In the genomic region with DNA sequence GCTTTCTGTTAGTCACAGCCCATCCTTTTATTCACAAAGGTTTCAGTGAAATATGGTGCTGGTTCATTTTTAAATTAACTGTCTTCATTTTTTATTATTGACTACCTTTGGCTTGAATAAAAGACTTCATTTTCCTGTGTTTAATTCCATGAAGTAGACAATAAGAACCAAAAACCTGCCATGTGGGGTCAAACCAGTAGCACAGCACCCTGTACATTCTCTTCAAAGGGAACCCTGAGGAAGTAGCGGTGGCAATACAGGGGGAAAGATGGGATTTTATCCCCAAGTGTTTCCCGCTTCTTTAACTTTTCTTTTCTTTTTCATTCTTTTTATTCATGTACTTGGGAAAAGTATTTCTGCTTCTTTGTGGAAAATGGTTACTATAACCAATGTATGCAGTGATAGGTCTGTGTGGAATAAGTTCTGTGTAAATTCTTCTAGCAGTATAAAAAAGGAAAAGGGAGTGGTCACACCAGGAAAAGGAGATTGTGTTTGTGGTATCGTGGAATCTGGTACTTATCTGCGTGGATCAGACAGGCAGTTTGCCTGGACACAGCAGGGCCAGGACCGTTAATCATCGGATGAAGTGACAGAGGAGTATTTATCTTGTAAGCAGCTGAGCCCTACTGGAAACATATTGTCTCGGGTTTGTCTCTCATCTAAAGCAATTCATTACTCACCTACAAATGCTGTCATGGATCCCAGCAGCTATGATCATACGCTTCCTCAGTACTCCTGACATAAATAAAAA, we compare ENCODE assay signal across 11 cellular contexts.
DNase-seq lines count a peak whose midpoint lies in the region; ATAC-seq and TF ChIP-seq lines count a peak whose summit lies in the region.
"Had no signal": no experiment of that assay in that cellular context is flagged by ENCODE, and none has a peak within 500 bp of the region (broad histone marks: within the 10 kb centered on the region; RNA-seq: fewer than 3 reads in every experiment).

No MANE protein-coding gene starts in this region.

- no peaks in the 10 kb centered on the region for H3K9me2 ChIP-seq in GM23338 (ENCODE audit: insufficient read depth)

- CTCF ChIA-PET in HEK293 (lab: Yijun Ruan, JAX) = no interaction called here

- POLR2A ChIA-PET in HEK293 (lab: Yijun Ruan, JAX) = interaction anchor here (0.5 kb wide), 1 partner anchor 447 kb away, joined by 3 read pairs; no protein-coding TSS in a partner anchor

- no peaks in the 10 kb centered on the region for H3K79me2 ChIP-seq in GM23338 (replicated peaks; ENCODE audit: insufficient read depth)

- H3K27ac Mint-ChIP-seq in GM23338 = no peak overlapping the region
- H3K27ac Mint-ChIP-seq: activated naive CD8-positive, alpha-beta T cell treated with anti-CD3 and anti-CD28 coated beads, Interleukin-2, amount 10 ng/mL, durations not matched to agents 7 days and 5 days had no signal

- H3K4me1 ChIP-seq in HEK293 (ENCODE audit: control insufficient read depth, insufficient read depth, low read length) (peaks cover 3% of the 10 kb centered on the region), stomach (peaks cover 0 to 14% (median 5%) of the 10 kb centered on the region in 4 donors), GM23338 (ENCODE audit: insufficient read depth) (peaks cover 8% of the 10 kb centered on the region)
- H3K4me1 ChIP-seq: uterus had no signal

- DNase-seq in NCI-H82 treated with DMSO at 0.1 percent for 48 hours (lab: John Stamatoyannopoulos, UW; ENCODE audit: unreplicated experiment) = peak; percentile 84
- DNase-seq in brain microvascular endothelial cell = peak; percentile 43
- peak; percentile 76 for DNase-seq in myocyte (ENCODE audit: low read depth)
- DNase-seq in stomach = no peak
- no peak for DNase-seq in activated naive CD4-positive, alpha-beta T cell (lab: John Stamatoyannopoulos, UW)
- no peak for DNase-seq in superior temporal gyrus (ENCODE audit: extremely low spot score)
- DNase-seq in GM23338 (ENCODE audit: low spot score) = no peak
- DNase-seq: activated CD4-positive, alpha-beta T cell treated with anti-CD3 and anti-CD28 coated beads, Interleukin-2, amount 50 U/mL, for 4 hours; activated naive CD8-positive, alpha-beta T cell treated with anti-CD3 and anti-CD28 coated beads, Interleukin-2, amount 10 ng/mL, durations not matched to agents 7 days and 5 days; uterus had no signal

- H3K4me2 ChIP-seq in GM23338 = no peak overlapping the region

- no peaks in the 10 kb centered on the region for H3F3A ChIP-seq in GM23338 (replicated peaks; ENCODE audit: low read depth)

- H3K4me3 ChIP-seq in HEK293 (ENCODE audit: low read depth, low read length) (no peak overlapping the region), brain microvascular endothelial cell (ENCODE audit: low read depth, low read length) (no peak overlapping the region), stomach (no peak overlapping the region), GM23338 (no peak overlapping the region)
- H3K4me3 ChIP-seq: uterus had no signal

- H3K27me3 ChIP-seq in brain microvascular endothelial cell (replicated peaks) = no peaks in the 10 kb centered on the region
- no peaks in the 10 kb centered on the region for H3K27me3 ChIP-seq in stomach
- no peaks in the 10 kb centered on the region for H3K27me3 ChIP-seq in GM23338 (ENCODE audit: insufficient read depth)
- H3K27me3 ChIP-seq: uterus had no signal

- no peak for TF ChIP-seq CTCF in HEK293 (tag by site-specific recombination; IDR thresholded peaks at IDR 0.05)
- no peak for TF ChIP-seq CTCF in brain microvascular endothelial cell (IDR thresholded peaks at IDR 0.05; ENCODE audit: low read depth, low read length, missing control alignments)
- TF ChIP-seq CTCF in stomach (IDR thresholded peaks at IDR 0.05) = no peak
- no peak for TF ChIP-seq CTCF in GM23338 (conservative IDR thresholded peaks at IDR 0.05; ENCODE audit: low read depth in 2 of 2)

- no peaks in the 10 kb centered on the region for H3K36me3 ChIP-seq in HEK293 (ENCODE audit: control insufficient read depth in 2 of 2, insufficient read depth in 1 of 2, low read length in 2 of 2)
- no peaks in the 10 kb centered on the region for H3K36me3 ChIP-seq in brain microvascular endothelial cell (replicated peaks)
- H3K36me3 ChIP-seq in stomach = no peaks in the 10 kb centered on the region
- H3K36me3 ChIP-seq in GM23338 (ENCODE audit: insufficient read depth) = no peaks in the 10 kb centered on the region
- H3K36me3 ChIP-seq: uterus had no signal

- H3K9me3 ChIP-seq in HEK293 (ENCODE audit: control insufficient read depth, insufficient read depth, low read depth, low read length) (no peaks in the 10 kb centered on the region), stomach (no peaks in the 10 kb centered on the region)
- H3K9me3 ChIP-seq: uterus had no signal

- 56 to 71% (median 59%) methylated on average over 8 of the region's 8 CpGs for WGBS in stomach, 5 donors

- H3K4me3 Mint-ChIP-seq in GM23338 = no peak overlapping the region
- H3K4me3 Mint-ChIP-seq: activated naive CD8-positive, alpha-beta T cell treated with anti-CD3 and anti-CD28 coated beads, Interleukin-2, amount 10 ng/mL, durations not matched to agents 7 days and 5 days had no signal

- H2AFZ ChIP-seq in GM23338 = no peak overlapping the region

- no peaks in the 10 kb centered on the region for H3K27me3 Mint-ChIP-seq in GM23338 (ENCODE audit: insufficient read depth, low read depth, poor library complexity)

- in situ Hi-C loops in brain microvascular endothelial cell (cut with HindIII; ENCODE audit: low pct_ligation_motif_present, low sequenced_read_pairs) = no loop called here

- no peak for TF ChIP-seq EP300 in stomach (IDR thresholded peaks at IDR 0.05)

- H3K4me1 Mint-ChIP-seq in GM23338 = peaks cover 14% of the 10 kb centered on the region

- no peaks in the 10 kb centered on the region for H3K9me3 Mint-ChIP-seq in GM23338
- H3K9me3 Mint-ChIP-seq: activated naive CD8-positive, alpha-beta T cell treated with anti-CD3 and anti-CD28 coated beads, Interleukin-2, amount 10 ng/mL, durations not matched to agents 7 days and 5 days had no signal

- intact Hi-C loops in stomach (cut with DNase I; ENCODE audit: low total_unique reads) = no loop called here

- H3K36me3 Mint-ChIP-seq in GM23338 (ENCODE audit: low read depth) = no peaks in the 10 kb centered on the region
- H3K36me3 Mint-ChIP-seq: activated naive CD8-positive, alpha-beta T cell treated with anti-CD3 and anti-CD28 coated beads, Interleukin-2, amount 10 ng/mL, durations not matched to agents 7 days and 5 days had no signal

- H4K20me1 ChIP-seq in GM23338 (replicated peaks; ENCODE audit: insufficient read depth) = no peaks in the 10 kb centered on the region

- H3K27ac ChIP-seq in HEK293 (ENCODE audit: extremely low read depth, low read depth, low read length) (no peak overlapping the region), brain microvascular endothelial cell (no peak overlapping the region), stomach (no peak overlapping the region), GM23338 (ENCODE audit: low read depth) (no peak overlapping the region)
- H3K27ac ChIP-seq: uterus had no signal

- no peak for TF ChIP-seq POLR2A in stomach (IDR thresholded peaks at IDR 0.05)

- ATAC-seq in GM23338 = no peak

TF ChIP-seq in HEK293, 187 proteins besides CTCF, POLR2A, EP300 and RAD21 (continues in another document):
- TF ChIP-seq WT1 (tag by site-specific recombination; IDR thresholded peaks at IDR 0.05) = 0 out of 2 replicates have a peak, but pooled peaks have one; percentile 27
- no peak for TF ChIP-seq ZBTB20 (tag by site-specific recombination; IDR thresholded peaks at IDR 0.05)
- TF ChIP-seq, protein P1, sequence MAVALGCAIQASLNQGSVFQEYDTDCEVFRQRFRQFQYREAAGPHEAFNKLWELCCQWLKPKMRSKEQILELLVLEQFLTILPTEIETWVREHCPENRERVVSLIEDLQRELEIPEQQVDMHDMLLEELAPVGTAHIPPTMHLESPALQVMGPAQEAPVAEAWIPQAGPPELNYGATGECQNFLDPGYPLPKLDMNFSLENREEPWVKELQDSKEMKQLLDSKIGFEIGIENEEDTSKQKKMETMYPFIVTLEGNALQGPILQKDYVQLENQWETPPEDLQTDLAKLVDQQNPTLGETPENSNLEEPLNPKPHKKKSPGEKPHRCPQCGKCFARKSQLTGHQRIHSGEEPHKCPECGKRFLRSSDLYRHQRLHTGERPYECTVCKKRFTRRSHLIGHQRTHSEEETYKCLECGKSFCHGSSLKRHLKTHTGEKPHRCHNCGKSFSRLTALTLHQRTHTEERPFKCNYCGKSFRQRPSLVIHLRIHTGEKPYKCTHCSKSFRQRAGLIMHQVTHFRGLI (tag by site-specific recombination; IDR thresholded peaks at IDR 0.05) = 0 out of 2 replicates have a peak, but pooled peaks have one; percentile 32
- peak; percentile 77 for TF ChIP-seq ZNF335 (tag by site-specific recombination; conservative IDR thresholded peaks at IDR 0.05)
- peak; percentile 58; the same call in 1 of the 2 replicates for TF ChIP-seq MEIS1 (CRISPR knock-in tag; IDR thresholded peaks at IDR 0.05; ENCODE audit: borderline replicate concordance)
- TF ChIP-seq ZNF747 (tag by site-specific recombination; IDR thresholded peaks at IDR 0.05) = no peak
- TF ChIP-seq ZNF843 (tag by site-specific recombination; IDR thresholded peaks at IDR 0.05) = 0 out of 2 replicates have a peak, but pooled peaks have one; percentile 13

TF ChIP-seq in GM23338, 12 proteins besides CTCF, POLR2A, EP300 and RAD21 (continues in another document):
- TF ChIP-seq POLR2AphosphoS5 (IDR thresholded peaks at IDR 0.05; ENCODE audit: low read depth) (no peak), NANOG (IDR thresholded peaks at IDR 0.05; ENCODE audit: borderline replicate concordance) (no peak), CREB1 (CRISPR knock-in tag; IDR thresholded peaks at IDR 0.05; ENCODE audit: low read depth) (no peak), STAT1 (IDR thresholded peaks at IDR 0.05; ENCODE audit: unreplicated experiment) (no peak), ZNF331 (CRISPR knock-in tag; IDR thresholded peaks at IDR 0.05; ENCODE audit: low read depth) (no peak)

Comparison
In these comparisons a context has a peak if more than half of its experiments do, and no peak if none do; other contexts are left out.
1. DNase-seq: peak in NCI-H82 treated with DMSO at 0.1 percent for 48 hours (single experiment), brain microvascular endothelial cell (single experiment) and myocyte (single experiment); none in stomach (single experiment), activated naive CD4-positive, alpha-beta T cell (0 of 4), superior temporal gyrus (single experiment) and GM23338 (single experiment).